1 cellular context compared by ENCODE assay signal in genomic region chr12:110354172-110354780, GRCh38.
TF ChIP-seq lines count a peak whose summit lies in the region.

No MANE protein-coding gene starts in this region.

TF ChIP-seq in K562, 482 proteins besides CTCF, POLR2A, EP300 and RAD21 (continued from another document and continues in another):
- TF ChIP-seq VEZF1 (CRISPR knock-in tag; IDR thresholded peaks at IDR 0.05) (peak; percentile 63), ARNT (IDR thresholded peaks at IDR 0.05) (peak; percentile 86 to 96; a peak in 3 of 4 replicates), TEAD4 (IDR thresholded peaks at IDR 0.05; ENCODE audit: low read length) (peak; percentile 98), TEAD4 (CRISPR knock-in tag; IDR thresholded peaks at IDR 0.05; ENCODE audit: borderline replicate concordance) (no peak), EHMT2 (IDR thresholded peaks at IDR 0.05) (peak; percentile 82; the same call in 1 of the 2 replicates), MEIS2 (IDR thresholded peaks at IDR 0.05; ENCODE audit: partially characterized antibody) (peak; percentile 55), ATF7 (IDR thresholded peaks at IDR 0.05) (peak; percentile 95), CREM (IDR thresholded peaks at IDR 0.05; ENCODE audit: low read depth) (peak; percentile 69), TFAP4 (CRISPR knock-in tag; IDR thresholded peaks at IDR 0.05; ENCODE audit: borderline replicate concordance) (peak; percentile 74), EGR1 (conservative IDR thresholded peaks at IDR 0.05) (peak; percentile 80), SIN3B (IDR thresholded peaks at IDR 0.05; ENCODE audit: low read depth) (no peak), KDM1A (IDR thresholded peaks at IDR 0.05) (peak; percentile 99 to 100), ZNF609 (CRISPR knock-in tag; IDR thresholded peaks at IDR 0.05; ENCODE audit: borderline replicate concordance) (0 out of 2 replicates have a peak, but pooled peaks have one; percentile 73), PBX2 (CRISPR knock-in tag; IDR thresholded peaks at IDR 0.05; ENCODE audit: low read depth) (no peak), PBX2 (tag; conservative IDR thresholded peaks at IDR 0.05; ENCODE audit: low read depth) (peak; percentile 52; the same call in 1 of the 2 replicates), ZNF589 (CRISPR knock-in tag; IDR thresholded peaks at IDR 0.05; ENCODE audit: low read depth) (peak; percentile 93), ZNF263 (CRISPR knock-in tag; IDR thresholded peaks at IDR 0.05; ENCODE audit: borderline replicate concordance) (peak; percentile 48; the same call in 1 of the 2 replicates), JUND (IDR thresholded peaks at IDR 0.05; ENCODE audit: borderline replicate concordance, low read depth, low read length) (peak; percentile 95), JUND (tag; IDR thresholded peaks at IDR 0.05; ENCODE audit: borderline replicate concordance, low read depth, low read length) (peak; percentile 98), SMARCA5 (IDR thresholded peaks at IDR 0.05) (peak; percentile 95), TAL1 (IDR thresholded peaks at IDR 0.05) (peak; percentile 95), SOX6 (IDR thresholded peaks at IDR 0.05) (peak; percentile 84), ZNF395 (CRISPR knock-in tag; IDR thresholded peaks at IDR 0.05) (peak; percentile 60; the same call in 1 of the 2 replicates), CBX5 (IDR thresholded peaks at IDR 0.05; ENCODE audit: borderline replicate concordance, low read depth) (peak; percentile 71; the same call in 1 of the 2 replicates), MAX (CRISPR knock-in tag; IDR thresholded peaks at IDR 0.05) (peak; percentile 83), RFX1 (IDR thresholded peaks at IDR 0.05) (peak; percentile 34), HES1 (IDR thresholded peaks at IDR 0.05; ENCODE audit: low read depth) (peak; percentile 63), ZNF318 (IDR thresholded peaks at IDR 0.05; ENCODE audit: borderline replicate concordance in 1 of 2, low read depth in 1 of 2) (0 out of 4 replicates have a peak, but pooled peaks of 1 of the 2 experiments have one; percentile 13), ZNF165 (CRISPR knock-in tag; IDR thresholded peaks at IDR 0.05; ENCODE audit: borderline replicate concordance) (no peak), ZNF57 (CRISPR knock-in tag; IDR thresholded peaks at IDR 0.05) (no peak), ZNF830 (CRISPR knock-in tag; IDR thresholded peaks at IDR 0.05) (no peak), FOXM1 (IDR thresholded peaks at IDR 0.05; ENCODE audit: low read depth) (peak; percentile 93), FOXM1 (CRISPR knock-in tag; IDR thresholded peaks at IDR 0.05; ENCODE audit: low read depth) (no peak), BRD9 (IDR thresholded peaks at IDR 0.05; ENCODE audit: low read depth, partially characterized antibody) (peak; percentile 42), NFIC (IDR thresholded peaks at IDR 0.05) (peak; percentile 92), NELFE (IDR thresholded peaks at IDR 0.05; ENCODE audit: insufficient read depth, insufficient read length) (no peak), GATA2 (CRISPR knock-in tag; IDR thresholded peaks at IDR 0.05) (peak; percentile 97), YY1 (IDR thresholded peaks at IDR 0.05; ENCODE audit: borderline replicate concordance in 1 of 3, control insufficient read depth in 1 of 3, extremely low read depth in 1 of 3, insufficient read depth in 3 of 3, insufficient read length in 1 of 3, insufficient replicate concordance in 2 of 3, low read depth in 1 of 3, low read length in 2 of 3) (peak in 1 of 3 experiments; percentile 28), DLX4 (CRISPR knock-in tag; IDR thresholded peaks at IDR 0.05) (no peak; the same call in 1 of the 2 replicates), HDAC6 (IDR thresholded peaks at IDR 0.05; ENCODE audit: low read depth, low read length) (no peak), DMBX1 (CRISPR knock-in tag; IDR thresholded peaks at IDR 0.05; ENCODE audit: borderline replicate concordance) (peak; percentile 83; the same call in 1 of the 2 replicates)
